Comparison of ENCODE assay signal across 25 cellular contexts in the genomic region with DNA sequence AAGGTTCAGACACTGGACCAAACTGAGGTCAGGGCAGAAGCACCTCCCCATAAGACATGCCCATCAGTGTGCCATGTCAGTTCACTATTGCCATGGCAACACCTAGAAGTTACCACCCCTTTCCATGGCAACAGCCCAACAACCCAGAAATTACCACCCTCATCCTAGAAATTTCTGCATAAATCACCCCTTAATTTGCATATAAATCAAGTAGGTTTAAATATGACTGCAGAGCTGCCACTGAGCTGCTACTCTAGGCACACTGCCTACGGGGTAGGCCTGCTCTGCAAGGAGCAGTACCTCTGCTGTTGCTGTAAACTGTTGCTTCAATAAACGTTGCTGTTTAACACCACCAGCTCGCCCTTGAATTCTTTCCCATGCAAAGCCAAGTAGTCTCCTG. TPM values are rescaled to one million over a fixed set of nuclear protein-coding genes. Genes with fewer than 3 reads are reported as not detected.
A peak's percentile ranks its signal among the peaks of the same experiment; 100 is the strongest.
DNase-seq lines count a peak whose midpoint lies in the region; ATAC-seq and TF ChIP-seq lines count a peak whose summit lies in the region.
"Had no signal": no experiment of that assay in that cellular context is flagged by ENCODE, and none has a peak within 500 bp of the region (broad histone marks: within the 10 kb centered on the region; RNA-seq: fewer than 3 reads in every experiment).

No MANE protein-coding gene starts in this region.

- no peak overlapping the region for H3K23ac ChIP-seq in H9 (ENCODE audit: insufficient read length, low read depth, low read length)

- peaks cover 3% of the 10 kb centered on the region; the same call in 1 of the 2 replicates for H3K4me1 ChIP-seq in H9 (ENCODE audit: insufficient read depth, low read length)
- no peaks in the 10 kb centered on the region for H3K4me1 ChIP-seq in neural progenitor cell
- H3K4me1 ChIP-seq: Peyer's patch, sigmoid colon had no signal

- WGBS in H9 (ENCODE audit: extremely low coverage, insufficient read length, low lambda C conversion rate), result no CpG with 5 or more reads among the region's 3 CpGs

- no peak overlapping the region for H4K8ac ChIP-seq in H9 (replicated peaks; ENCODE audit: insufficient read length, low read depth, low read length)

- H2AK5ac ChIP-seq in H9 (ENCODE audit: insufficient read length, low read length), result no peak overlapping the region

- no peak overlapping the region for H2BK5ac ChIP-seq in H9 (ENCODE audit: insufficient read length, low read length)

- H3K4me2 ChIP-seq in H9 (ENCODE audit: insufficient read depth, insufficient read length, low read length) (peak overlapping the region; percentile 15), neural progenitor cell (no peak overlapping the region)

- H3K27me3 Mint-ChIP-seq in H9 (ENCODE audit: low read depth), result no peaks in the 10 kb centered on the region
- no peaks in the 10 kb centered on the region for H3K27me3 Mint-ChIP-seq in neural progenitor cell (ENCODE audit: insufficient read depth, low read depth)
- H3K27me3 Mint-ChIP-seq in endothelial cell (ENCODE audit: unreplicated experiment), result no peaks in the 10 kb centered on the region

- no peak overlapping the region for H3K27ac ChIP-seq in H9 (ENCODE audit: insufficient read length, low read depth, low read length)
- H3K27ac ChIP-seq in caudate nucleus (ENCODE audit: low read depth, low read length), result peak overlapping the region; percentile 72
- H3K27ac ChIP-seq in neural progenitor cell, result no peak overlapping the region
- H3K27ac ChIP-seq: brain microvascular endothelial cell, Peyer's patch had no signal

- H3K79me2 ChIP-seq in H9 (ENCODE audit: insufficient read depth, low read length) (peaks cover 5% of the 10 kb centered on the region; the same call in 1 of the 2 replicates), neural progenitor cell (ENCODE audit: low read depth) (no peaks in the 10 kb centered on the region)

- no peak overlapping the region for H4K91ac ChIP-seq in H9 (ENCODE audit: insufficient read length, low read depth, low read length)

- no peaks in the 10 kb centered on the region for H4K20me1 ChIP-seq in H9 (ENCODE audit: control insufficient read depth, insufficient read depth, insufficient read length)
- no peaks in the 10 kb centered on the region for H4K20me1 ChIP-seq in neural progenitor cell (ENCODE audit: low read depth)

- no peaks in the 10 kb centered on the region for H3K23me2 ChIP-seq in H9 (ENCODE audit: insufficient read length, low read depth, low read length, poor library complexity, severe bottlenecking)

- H3K36me3 Mint-ChIP-seq in H9 (ENCODE audit: insufficient read depth in 1 of 3, low read depth in 3 of 3) (peaks cover 2 to 4% (median 2%) of the 10 kb centered on the region in 3 experiments; a peak in 5 of 7 replicates), neural progenitor cell (no peaks in the 10 kb centered on the region), endothelial cell (ENCODE audit: low read depth, unreplicated experiment) (no peaks in the 10 kb centered on the region)
- H3K36me3 Mint-ChIP-seq: activated CD4-positive, alpha-beta memory T cell treated with anti-CD3 and anti-CD28 coated beads for 36 hours; stimulated activated memory B cell treated with anti-CD40 and anti-IgM and Interleukin-4, amounts not matched to agents 10 μg/mL and 1 μg/mL and 100 μg/mL, for 72 hours had no signal

- H3T11ph ChIP-seq in H9 (ENCODE audit: low read length), result no peak overlapping the region

- H3K79me1 ChIP-seq in H9 (ENCODE audit: insufficient read depth, low read depth, low read length, poor library complexity, severe bottlenecking), result no peaks in the 10 kb centered on the region

- H3K4me3 Mint-ChIP-seq in H9 (peak overlapping the region in 1 of 2 experiments; percentile 63; a peak in 3 of 5 replicates), neural progenitor cell (no peak overlapping the region), endothelial cell (ENCODE audit: unreplicated experiment) (no peak overlapping the region)
- H3K4me3 Mint-ChIP-seq: activated CD4-positive, alpha-beta memory T cell treated with anti-CD3 and anti-CD28 coated beads for 36 hours; activated naive CD4-positive, alpha-beta T cell treated with anti-CD3 and anti-CD28 coated beads for 36 hours; activated T-helper 1 cell treated with anti-CD3 and anti-CD28 coated beads, Interleukin-12 subunit alpha, Interleukin-12 subunit beta, Interleukin-2, Interleukin-4 antibody, amounts not matched to agents 30 ng/mL and 10 ng/mL and 1 ng/mL, durations not matched to agents 14 hours and 24 hours and 36 hours; CD4-positive, alpha-beta T cell; stimulated activated memory B cell treated with anti-CD40 and anti-IgM and Interleukin-4, amounts not matched to agents 10 μg/mL and 1 μg/mL and 100 μg/mL, for 72 hours had no signal

- H2BK15ac ChIP-seq in H9 (ENCODE audit: low read depth, low read length), result no peak overlapping the region

- DNase-seq in ELF-1 (ENCODE audit: low read depth, low spot score), result peak; percentile 35
- peak; percentile 85 for DNase-seq in H9
- peak in 42 of 61 donors; percentile 4 to 90 (median 44) for DNase-seq in caudate nucleus (lab: John Stamatoyannopoulos, UW)
- peak; percentile 16 for DNase-seq in neural progenitor cell (ENCODE audit: low spot score)
- DNase-seq in CD1c-positive myeloid dendritic cell (ENCODE audit: extremely low spot score), result no peak
- no peak for DNase-seq in endothelial cell (ENCODE audit: low spot score)
- DNase-seq: activated CD4-positive, alpha-beta memory T cell treated with anti-CD3 and anti-CD28 coated beads for 36 hours; activated CD8-positive, alpha-beta memory T cell treated with anti-CD3 and anti-CD28 coated beads, Interleukin-2, amount 50 U/mL, for 4 hours; activated naive CD4-positive, alpha-beta T cell treated with anti-CD3 and anti-CD28 coated beads for 36 hours; amniotic stem cell; brain microvascular endothelial cell; CD4-positive, alpha-beta T cell; HCEC 1CT; mucosa of descending colon; NCI-H2171 treated with DMSO at 0.1 percent for 48 hours; NCI-H524; Peyer's patch; SHP77 treated with DMSO at 0.1 percent for 48 hours; sigmoid colon; stimulated activated CD4-positive, alpha-beta T cell treated with anti-CD3 and anti-CD28 coated beads, Interleukin-4, amount 100 ng/mL, for 4 hours had no signal

- H4K5ac ChIP-seq in H9 (ENCODE audit: insufficient read length, low read depth, low read length), result no peak overlapping the region

- no peak overlapping the region for H3K4me3 ChIP-seq in neural progenitor cell
- H3K4me3 ChIP-seq: lung, mucosa of descending colon, Peyer's patch, sigmoid colon had no signal

- H3K9me3 Mint-ChIP-seq in H9 (no peaks in the 10 kb centered on the region), neural progenitor cell (no peaks in the 10 kb centered on the region), endothelial cell (ENCODE audit: unreplicated experiment) (no peaks in the 10 kb centered on the region)
- H3K9me3 Mint-ChIP-seq: activated CD4-positive, alpha-beta memory T cell treated with anti-CD3 and anti-CD28 coated beads for 36 hours; activated naive CD4-positive, alpha-beta T cell treated with anti-CD3 and anti-CD28 coated beads for 36 hours; activated T-helper 1 cell treated with anti-CD3 and anti-CD28 coated beads, Interleukin-12 subunit alpha, Interleukin-12 subunit beta, Interleukin-2, Interleukin-4 antibody, amounts not matched to agents 30 ng/mL and 10 ng/mL and 1 ng/mL, durations not matched to agents 14 hours and 24 hours and 36 hours; CD4-positive, alpha-beta T cell; stimulated activated memory B cell treated with anti-CD40 and anti-IgM and Interleukin-4, amounts not matched to agents 10 μg/mL and 1 μg/mL and 100 μg/mL, for 72 hours had no signal

- H3K9ac ChIP-seq in H9 (ENCODE audit: extremely low read depth, insufficient read length, low read length) (no peak overlapping the region), neural progenitor cell (no peak overlapping the region)

- no peak for TF ChIP-seq CTCF in H9 (conservative IDR thresholded peaks at IDR 0.05)
- TF ChIP-seq CTCF in neural progenitor cell (IDR thresholded peaks at IDR 0.05), result no peak
- TF ChIP-seq CTCF in endothelial cell (IDR thresholded peaks at IDR 0.05; ENCODE audit: unreplicated experiment), result no peak

- no peak overlapping the region for H2BK12ac ChIP-seq in H9 (ENCODE audit: insufficient read length, low read depth, low read length)

- H3K27ac Mint-ChIP-seq in H9 (peak overlapping the region; percentile 91 to 97 (median 96)), neural progenitor cell (no peak overlapping the region), endothelial cell (ENCODE audit: unreplicated experiment) (no peak overlapping the region)
- H3K27ac Mint-ChIP-seq: activated CD4-positive, alpha-beta memory T cell treated with anti-CD3 and anti-CD28 coated beads for 36 hours; activated naive CD4-positive, alpha-beta T cell treated with anti-CD3 and anti-CD28 coated beads for 36 hours; activated T-helper 1 cell treated with anti-CD3 and anti-CD28 coated beads, Interleukin-12 subunit alpha, Interleukin-12 subunit beta, Interleukin-2, Interleukin-4 antibody, amounts not matched to agents 30 ng/mL and 10 ng/mL and 1 ng/mL, durations not matched to agents 14 hours and 24 hours and 36 hours; CD4-positive, alpha-beta T cell; stimulated activated memory B cell treated with anti-CD40 and anti-IgM and Interleukin-4, amounts not matched to agents 10 μg/mL and 1 μg/mL and 100 μg/mL, for 72 hours had no signal

- H2AFZ ChIP-seq in H9 (ENCODE audit: low read length) (no peak overlapping the region), neural progenitor cell (replicated peaks) (no peak overlapping the region)

- no peaks in the 10 kb centered on the region for H3K27me3 ChIP-seq in H9 (ENCODE audit: insufficient read depth, low read length)
- no peaks in the 10 kb centered on the region for H3K27me3 ChIP-seq in neural progenitor cell
- H3K27me3 ChIP-seq: brain microvascular endothelial cell, Peyer's patch, sigmoid colon had no signal

- H3K36me3 ChIP-seq in neural progenitor cell, result peaks cover 3% of the 10 kb centered on the region
- H3K36me3 ChIP-seq: brain microvascular endothelial cell had no signal

- H2BK120ac ChIP-seq in H9 (ENCODE audit: low read depth, low read length, poor library complexity, severe bottlenecking), result no peak overlapping the region

- ATAC-seq in HG02763 (IDR thresholded peaks at IDR 0.05; ENCODE audit: unreplicated experiment), result no peak
- ATAC-seq: activated CD4-positive, CD25-positive, alpha-beta regulatory T cell treated with anti-CD3 and anti-CD28 coated beads, Interleukin-2, amount 50 U/mL, for 24 hours; mucosa of descending colon; stimulated activated memory B cell treated with anti-CD40 and anti-IgM and Interleukin-4, amounts not matched to agents 10 μg/mL and 1 μg/mL and 100 μg/mL, for 72 hours had no signal

- H3K9me3 ChIP-seq in H9 (ENCODE audit: control insufficient read depth, low read depth, low read length), result no peaks in the 10 kb centered on the region
- H3K9me3 ChIP-seq in neural progenitor cell (ENCODE audit: low read depth), result no peaks in the 10 kb centered on the region
- H3K9me3 ChIP-seq: mucosa of descending colon, Peyer's patch, sigmoid colon had no signal

- H3K4me1 Mint-ChIP-seq in H9 (peaks cover 28 to 30% of the 10 kb centered on the region in 2 experiments), neural progenitor cell (peaks cover 17% of the 10 kb centered on the region), endothelial cell (ENCODE audit: unreplicated experiment) (no peaks in the 10 kb centered on the region)
- H3K4me1 Mint-ChIP-seq: stimulated activated memory B cell treated with anti-CD40 and anti-IgM and Interleukin-4, amounts not matched to agents 10 μg/mL and 1 μg/mL and 100 μg/mL, for 72 hours had no signal

- no peak overlapping the region for H3K56ac ChIP-seq in H9 (ENCODE audit: insufficient read length, low read depth, low read length)

- no peaks in the 10 kb centered on the region for H3F3A ChIP-seq in neural progenitor cell (ENCODE audit: low read depth)

- no peak overlapping the region for H3K14ac ChIP-seq in H9 (ENCODE audit: insufficient read depth, low read length)

- no peak overlapping the region for H3K4ac ChIP-seq in H9 (ENCODE audit: low read depth, low read length)

- H3K18ac ChIP-seq in H9 (ENCODE audit: insufficient read length, low read depth, low read length), result no peak overlapping the region

- no peak overlapping the region for H2BK20ac ChIP-seq in H9 (ENCODE audit: low read depth, low read length, poor library complexity, severe bottlenecking)

RNA-seq across cellular contexts. Expression of gene STEAP2, which starts 12.7 kb away (rescaled TPM):
- total RNA-seq in H9 (2021) (6.6 and 6.7 TPM in 2 replicates), neural progenitor cell (ENCODE audit: low replicate concordance) (3.0 and 3.6 TPM in 2 replicates), endothelial cell (ENCODE audit: unreplicated experiment) (0.49 TPM)
- total RNA-seq: activated CD4-positive, alpha-beta memory T cell treated with anti-CD3 and anti-CD28 coated beads for 36 hours; activated naive CD4-positive, alpha-beta T cell treated with anti-CD3 and anti-CD28 coated beads for 36 hours; activated T-helper 1 cell treated with anti-CD3 and anti-CD28 coated beads, Interleukin-12 subunit alpha, Interleukin-12 subunit beta, Interleukin-2, Interleukin-4 antibody, amounts not matched to agents 30 ng/mL and 10 ng/mL and 1 ng/mL, durations not matched to agents 14 hours and 24 hours and 36 hours; CD4-positive, alpha-beta T cell had no signal

RNA-seq across cellular contexts. Expression of gene CFAP69, which starts 20.8 kb away (rescaled TPM):
- 2.5 and 2.9 TPM in 2 replicates for total RNA-seq in H9 (2021)
- total RNA-seq in neural progenitor cell (ENCODE audit: low replicate concordance), result 2.2 and 4.8 TPM in 2 replicates
- 1.8 TPM for total RNA-seq in endothelial cell (ENCODE audit: unreplicated experiment)
- total RNA-seq: activated T-helper 1 cell treated with anti-CD3 and anti-CD28 coated beads, Interleukin-12 subunit alpha, Interleukin-12 subunit beta, Interleukin-2, Interleukin-4 antibody, amounts not matched to agents 30 ng/mL and 10 ng/mL and 1 ng/mL, durations not matched to agents 14 hours and 24 hours and 36 hours; CD4-positive, alpha-beta T cell had no signal

Comparison
In these comparisons a context has a peak if more than half of its experiments do, and no peak if none do; other contexts are left out.
1. DNase-seq: peak in ELF-1 (single experiment), H9 (single experiment), caudate nucleus (42 of 61) and neural progenitor cell (single experiment); none in CD1c-positive myeloid dendritic cell (single experiment) and endothelial cell (single experiment).
2. H3K27ac Mint-ChIP-seq: peak in H9 (3 of 3); none in neural progenitor cell (single experiment) and endothelial cell (single experiment).